1 cellular context compared by ENCODE assay signal in the genomic region with DNA sequence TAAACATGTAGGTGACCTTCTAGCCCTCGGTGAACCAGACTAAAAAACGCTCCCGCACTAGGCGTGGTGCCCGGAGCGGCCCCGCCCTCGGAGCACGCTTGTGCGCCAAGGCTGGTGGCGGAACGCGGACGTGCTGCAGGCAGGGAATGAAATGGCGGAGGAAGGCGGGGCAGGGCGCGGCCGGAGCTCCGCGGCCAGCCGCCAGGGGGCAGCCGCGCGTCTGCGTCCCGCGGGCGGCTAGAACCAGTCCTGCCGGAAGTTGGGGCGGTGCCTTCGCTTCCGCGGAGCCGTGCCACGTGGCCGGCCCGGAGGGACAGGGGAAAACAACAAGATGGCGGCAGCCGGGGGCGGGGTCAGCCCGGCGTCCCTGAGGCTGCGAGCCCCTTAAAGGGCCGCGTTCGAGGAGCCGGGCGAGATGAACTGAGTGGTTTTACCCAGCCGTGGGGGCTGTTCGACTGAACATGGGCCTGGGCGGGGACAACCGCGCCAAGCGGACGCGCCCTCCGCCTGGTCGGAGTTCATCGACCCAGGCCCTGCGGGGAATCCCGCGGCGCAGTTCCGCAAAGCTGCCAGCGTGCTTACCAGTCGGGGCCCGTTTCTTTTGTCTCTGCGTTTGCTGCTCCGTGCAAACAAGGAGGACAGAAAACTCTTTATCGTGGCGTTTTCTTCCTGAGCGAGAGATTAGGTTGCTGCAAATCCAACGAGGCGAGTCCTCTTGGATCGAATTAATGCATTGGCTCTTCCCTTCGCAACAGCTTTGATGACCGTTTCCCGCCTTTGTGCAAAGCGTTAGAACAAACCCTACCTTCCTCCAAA.
A peak's percentile ranks its signal among the peaks of the same experiment; 100 is the strongest.
TF ChIP-seq lines count a peak whose summit lies in the region.

No MANE protein-coding gene starts in this region.

TF ChIP-seq in HepG2, 621 proteins besides CTCF, POLR2A, EP300 and RAD21 (continued from another document and continues in another):
- TF ChIP-seq, protein P1, sequence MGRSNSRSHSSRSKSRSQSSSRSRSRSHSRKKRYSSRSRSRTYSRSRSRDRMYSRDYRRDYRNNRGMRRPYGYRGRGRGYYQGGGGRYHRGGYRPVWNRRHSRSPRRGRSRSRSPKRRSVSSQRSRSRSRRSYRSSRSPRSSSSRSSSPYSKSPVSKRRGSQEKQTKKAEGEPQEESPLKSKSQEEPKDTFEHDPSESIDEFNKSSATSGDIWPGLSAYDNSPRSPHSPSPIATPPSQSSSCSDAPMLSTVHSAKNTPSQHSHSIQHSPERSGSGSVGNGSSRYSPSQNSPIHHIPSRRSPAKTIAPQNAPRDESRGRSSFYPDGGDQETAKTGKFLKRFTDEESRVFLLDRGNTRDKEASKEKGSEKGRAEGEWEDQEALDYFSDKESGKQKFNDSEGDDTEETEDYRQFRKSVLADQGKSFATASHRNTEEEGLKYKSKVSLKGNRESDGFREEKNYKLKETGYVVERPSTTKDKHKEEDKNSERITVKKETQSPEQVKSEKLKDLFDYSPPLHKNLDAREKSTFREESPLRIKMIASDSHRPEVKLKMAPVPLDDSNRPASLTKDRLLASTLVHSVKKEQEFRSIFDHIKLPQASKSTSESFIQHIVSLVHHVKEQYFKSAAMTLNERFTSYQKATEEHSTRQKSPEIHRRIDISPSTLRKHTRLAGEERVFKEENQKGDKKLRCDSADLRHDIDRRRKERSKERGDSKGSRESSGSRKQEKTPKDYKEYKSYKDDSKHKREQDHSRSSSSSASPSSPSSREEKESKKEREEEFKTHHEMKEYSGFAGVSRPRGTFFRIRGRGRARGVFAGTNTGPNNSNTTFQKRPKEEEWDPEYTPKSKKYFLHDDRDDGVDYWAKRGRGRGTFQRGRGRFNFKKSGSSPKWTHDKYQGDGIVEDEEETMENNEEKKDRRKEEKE (IDR thresholded peaks at IDR 0.05) = no peak
- TF ChIP-seq, protein P2, sequence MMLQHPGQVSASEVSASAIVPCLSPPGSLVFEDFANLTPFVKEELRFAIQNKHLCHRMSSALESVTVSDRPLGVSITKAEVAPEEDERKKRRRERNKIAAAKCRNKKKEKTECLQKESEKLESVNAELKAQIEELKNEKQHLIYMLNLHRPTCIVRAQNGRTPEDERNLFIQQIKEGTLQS (CRISPR knock-in tag; IDR thresholded peaks at IDR 0.05) = peak; percentile 43
- TF ChIP-seq, protein P3, sequence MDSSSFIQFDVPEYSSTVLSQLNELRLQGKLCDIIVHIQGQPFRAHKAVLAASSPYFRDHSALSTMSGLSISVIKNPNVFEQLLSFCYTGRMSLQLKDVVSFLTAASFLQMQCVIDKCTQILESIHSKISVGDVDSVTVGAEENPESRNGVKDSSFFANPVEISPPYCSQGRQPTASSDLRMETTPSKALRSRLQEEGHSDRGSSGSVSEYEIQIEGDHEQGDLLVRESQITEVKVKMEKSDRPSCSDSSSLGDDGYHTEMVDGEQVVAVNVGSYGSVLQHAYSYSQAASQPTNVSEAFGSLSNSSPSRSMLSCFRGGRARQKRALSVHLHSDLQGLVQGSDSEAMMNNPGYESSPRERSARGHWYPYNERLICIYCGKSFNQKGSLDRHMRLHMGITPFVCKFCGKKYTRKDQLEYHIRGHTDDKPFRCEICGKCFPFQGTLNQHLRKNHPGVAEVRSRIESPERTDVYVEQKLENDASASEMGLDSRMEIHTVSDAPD (CRISPR knock-in tag; IDR thresholded peaks at IDR 0.05) = peak; percentile 84
- TF ChIP-seq ELF1 (CRISPR knock-in tag; IDR thresholded peaks at IDR 0.05) = peak; percentile 87
- TF ChIP-seq, protein P4, sequence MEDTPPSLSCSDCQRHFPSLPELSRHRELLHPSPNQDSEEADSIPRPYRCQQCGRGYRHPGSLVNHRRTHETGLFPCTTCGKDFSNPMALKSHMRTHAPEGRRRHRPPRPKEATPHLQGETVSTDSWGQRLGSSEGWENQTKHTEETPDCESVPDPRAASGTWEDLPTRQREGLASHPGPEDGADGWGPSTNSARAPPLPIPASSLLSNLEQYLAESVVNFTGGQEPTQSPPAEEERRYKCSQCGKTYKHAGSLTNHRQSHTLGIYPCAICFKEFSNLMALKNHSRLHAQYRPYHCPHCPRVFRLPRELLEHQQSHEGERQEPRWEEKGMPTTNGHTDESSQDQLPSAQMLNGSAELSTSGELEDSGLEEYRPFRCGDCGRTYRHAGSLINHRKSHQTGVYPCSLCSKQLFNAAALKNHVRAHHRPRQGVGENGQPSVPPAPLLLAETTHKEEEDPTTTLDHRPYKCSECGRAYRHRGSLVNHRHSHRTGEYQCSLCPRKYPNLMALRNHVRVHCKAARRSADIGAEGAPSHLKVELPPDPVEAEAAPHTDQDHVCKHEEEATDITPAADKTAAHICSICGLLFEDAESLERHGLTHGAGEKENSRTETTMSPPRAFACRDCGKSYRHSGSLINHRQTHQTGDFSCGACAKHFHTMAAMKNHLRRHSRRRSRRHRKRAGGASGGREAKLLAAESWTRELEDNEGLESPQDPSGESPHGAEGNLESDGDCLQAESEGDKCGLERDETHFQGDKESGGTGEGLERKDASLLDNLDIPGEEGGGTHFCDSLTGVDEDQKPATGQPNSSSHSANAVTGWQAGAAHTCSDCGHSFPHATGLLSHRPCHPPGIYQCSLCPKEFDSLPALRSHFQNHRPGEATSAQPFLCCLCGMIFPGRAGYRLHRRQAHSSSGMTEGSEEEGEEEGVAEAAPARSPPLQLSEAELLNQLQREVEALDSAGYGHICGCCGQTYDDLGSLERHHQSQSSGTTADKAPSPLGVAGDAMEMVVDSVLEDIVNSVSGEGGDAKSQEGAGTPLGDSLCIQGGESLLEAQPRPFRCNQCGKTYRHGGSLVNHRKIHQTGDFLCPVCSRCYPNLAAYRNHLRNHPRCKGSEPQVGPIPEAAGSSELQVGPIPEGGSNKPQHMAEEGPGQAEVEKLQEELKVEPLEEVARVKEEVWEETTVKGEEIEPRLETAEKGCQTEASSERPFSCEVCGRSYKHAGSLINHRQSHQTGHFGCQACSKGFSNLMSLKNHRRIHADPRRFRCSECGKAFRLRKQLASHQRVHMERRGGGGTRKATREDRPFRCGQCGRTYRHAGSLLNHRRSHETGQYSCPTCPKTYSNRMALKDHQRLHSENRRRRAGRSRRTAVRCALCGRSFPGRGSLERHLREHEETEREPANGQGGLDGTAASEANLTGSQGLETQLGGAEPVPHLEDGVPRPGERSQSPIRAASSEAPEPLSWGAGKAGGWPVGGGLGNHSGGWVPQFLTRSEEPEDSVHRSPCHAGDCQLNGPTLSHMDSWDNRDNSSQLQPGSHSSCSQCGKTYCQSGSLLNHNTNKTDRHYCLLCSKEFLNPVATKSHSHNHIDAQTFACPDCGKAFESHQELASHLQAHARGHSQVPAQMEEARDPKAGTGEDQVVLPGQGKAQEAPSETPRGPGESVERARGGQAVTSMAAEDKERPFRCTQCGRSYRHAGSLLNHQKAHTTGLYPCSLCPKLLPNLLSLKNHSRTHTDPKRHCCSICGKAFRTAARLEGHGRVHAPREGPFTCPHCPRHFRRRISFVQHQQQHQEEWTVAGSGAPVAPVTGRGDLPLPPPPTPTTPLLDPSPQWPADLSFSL (CRISPR knock-in tag; IDR thresholded peaks at IDR 0.05) = no peak
- no peak; the same call in 1 of the 2 replicates for TF ChIP-seq MTF1 (CRISPR knock-in tag; IDR thresholded peaks at IDR 0.05)
- TF ChIP-seq, protein P5, sequence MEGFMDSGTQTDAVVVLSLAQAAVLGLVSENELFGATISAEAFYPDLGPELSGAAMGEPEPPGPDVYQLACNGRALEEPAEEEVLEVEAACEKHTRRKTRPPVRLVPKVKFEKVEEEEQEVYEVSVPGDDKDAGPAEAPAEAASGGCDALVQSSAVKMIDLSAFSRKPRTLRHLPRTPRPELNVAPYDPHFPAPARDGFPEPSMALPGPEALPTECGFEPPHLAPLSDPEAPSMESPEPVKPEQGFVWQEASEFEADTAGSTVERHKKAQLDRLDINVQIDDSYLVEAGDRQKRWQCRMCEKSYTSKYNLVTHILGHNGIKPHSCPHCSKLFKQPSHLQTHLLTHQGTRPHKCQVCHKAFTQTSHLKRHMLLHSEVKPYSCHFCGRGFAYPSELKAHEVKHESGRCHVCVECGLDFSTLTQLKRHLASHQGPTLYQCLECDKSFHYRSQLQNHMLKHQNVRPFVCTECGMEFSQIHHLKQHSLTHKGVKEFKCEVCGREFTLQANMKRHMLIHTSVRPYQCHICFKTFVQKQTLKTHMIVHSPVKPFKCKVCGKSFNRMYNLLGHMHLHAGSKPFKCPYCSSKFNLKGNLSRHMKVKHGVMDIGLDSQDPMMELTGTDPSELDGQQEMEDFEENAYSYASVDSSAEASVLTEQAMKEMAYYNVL (CRISPR knock-in tag; IDR thresholded peaks at IDR 0.05; ENCODE audit: borderline replicate concordance) = peak; percentile 93
- no peak for TF ChIP-seq IKZF4 (CRISPR knock-in tag; IDR thresholded peaks at IDR 0.05; ENCODE audit: borderline replicate concordance, low read depth, not compliant biosample characterization)
- peak; percentile 90 for TF ChIP-seq ARID2 (CRISPR knock-in tag; IDR thresholded peaks at IDR 0.05; ENCODE audit: borderline replicate concordance)
- TF ChIP-seq, protein P6, sequence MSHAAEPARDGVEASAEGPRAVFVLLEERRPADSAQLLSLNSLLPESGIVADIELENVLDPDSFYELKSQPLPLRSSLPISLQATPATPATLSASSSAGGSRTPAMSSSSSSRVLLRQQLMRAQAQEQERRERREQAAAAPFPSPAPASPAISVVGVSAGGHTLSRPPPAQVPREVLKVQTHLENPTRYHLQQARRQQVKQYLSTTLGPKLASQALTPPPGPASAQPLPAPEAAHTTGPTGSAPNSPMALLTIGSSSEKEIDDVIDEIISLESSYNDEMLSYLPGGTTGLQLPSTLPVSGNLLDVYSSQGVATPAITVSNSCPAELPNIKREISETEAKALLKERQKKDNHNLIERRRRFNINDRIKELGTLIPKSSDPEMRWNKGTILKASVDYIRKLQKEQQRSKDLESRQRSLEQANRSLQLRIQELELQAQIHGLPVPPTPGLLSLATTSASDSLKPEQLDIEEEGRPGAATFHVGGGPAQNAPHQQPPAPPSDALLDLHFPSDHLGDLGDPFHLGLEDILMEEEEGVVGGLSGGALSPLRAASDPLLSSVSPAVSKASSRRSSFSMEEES (CRISPR knock-in tag; IDR thresholded peaks at IDR 0.05) = peak; percentile 78
- TF ChIP-seq, protein P7, sequence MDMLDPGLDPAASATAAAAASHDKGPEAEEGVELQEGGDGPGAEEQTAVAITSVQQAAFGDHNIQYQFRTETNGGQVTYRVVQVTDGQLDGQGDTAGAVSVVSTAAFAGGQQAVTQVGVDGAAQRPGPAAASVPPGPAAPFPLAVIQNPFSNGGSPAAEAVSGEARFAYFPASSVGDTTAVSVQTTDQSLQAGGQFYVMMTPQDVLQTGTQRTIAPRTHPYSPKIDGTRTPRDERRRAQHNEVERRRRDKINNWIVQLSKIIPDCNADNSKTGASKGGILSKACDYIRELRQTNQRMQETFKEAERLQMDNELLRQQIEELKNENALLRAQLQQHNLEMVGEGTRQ (IDR thresholded peaks at IDR 0.05; ENCODE audit: low read depth, low read length) = peak; percentile 57
- TF ChIP-seq, protein P7 (CRISPR knock-in tag; IDR thresholded peaks at IDR 0.05; ENCODE audit: borderline replicate concordance) = peak; percentile 68; the same call in 1 of the 2 replicates
- peak; percentile 81 for TF ChIP-seq DR1 (CRISPR knock-in tag; IDR thresholded peaks at IDR 0.05)
- TF ChIP-seq, protein P8, sequence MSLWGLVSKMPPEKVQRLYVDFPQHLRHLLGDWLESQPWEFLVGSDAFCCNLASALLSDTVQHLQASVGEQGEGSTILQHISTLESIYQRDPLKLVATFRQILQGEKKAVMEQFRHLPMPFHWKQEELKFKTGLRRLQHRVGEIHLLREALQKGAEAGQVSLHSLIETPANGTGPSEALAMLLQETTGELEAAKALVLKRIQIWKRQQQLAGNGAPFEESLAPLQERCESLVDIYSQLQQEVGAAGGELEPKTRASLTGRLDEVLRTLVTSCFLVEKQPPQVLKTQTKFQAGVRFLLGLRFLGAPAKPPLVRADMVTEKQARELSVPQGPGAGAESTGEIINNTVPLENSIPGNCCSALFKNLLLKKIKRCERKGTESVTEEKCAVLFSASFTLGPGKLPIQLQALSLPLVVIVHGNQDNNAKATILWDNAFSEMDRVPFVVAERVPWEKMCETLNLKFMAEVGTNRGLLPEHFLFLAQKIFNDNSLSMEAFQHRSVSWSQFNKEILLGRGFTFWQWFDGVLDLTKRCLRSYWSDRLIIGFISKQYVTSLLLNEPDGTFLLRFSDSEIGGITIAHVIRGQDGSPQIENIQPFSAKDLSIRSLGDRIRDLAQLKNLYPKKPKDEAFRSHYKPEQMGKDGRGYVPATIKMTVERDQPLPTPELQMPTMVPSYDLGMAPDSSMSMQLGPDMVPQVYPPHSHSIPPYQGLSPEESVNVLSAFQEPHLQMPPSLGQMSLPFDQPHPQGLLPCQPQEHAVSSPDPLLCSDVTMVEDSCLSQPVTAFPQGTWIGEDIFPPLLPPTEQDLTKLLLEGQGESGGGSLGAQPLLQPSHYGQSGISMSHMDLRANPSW (CRISPR knock-in tag; IDR thresholded peaks at IDR 0.05; ENCODE audit: borderline replicate concordance) = peak; percentile 79; the same call in 1 of the 2 replicates
- TF ChIP-seq NCOA1 (CRISPR knock-in tag; IDR thresholded peaks at IDR 0.05) = no peak
- peak; percentile 98 for TF ChIP-seq ZNF619 (CRISPR knock-in tag; IDR thresholded peaks at IDR 0.05)
- TF ChIP-seq RFXAP (CRISPR knock-in tag; IDR thresholded peaks at IDR 0.05; ENCODE audit: borderline replicate concordance) = peak; percentile 80; the same call in 1 of the 2 replicates
- TF ChIP-seq ZSCAN22 (CRISPR knock-in tag; IDR thresholded peaks at IDR 0.05) = no peak
- TF ChIP-seq HNF4G (IDR thresholded peaks at IDR 0.05; ENCODE audit: borderline replicate concordance, low read depth, low read length) = peak; percentile 8; the same call in 1 of the 2 replicates
- TF ChIP-seq HNF4G (CRISPR knock-in tag; IDR thresholded peaks at IDR 0.05; ENCODE audit: borderline replicate concordance, low read depth) = peak; percentile 88
- TF ChIP-seq ZNF746 (CRISPR knock-in tag; IDR thresholded peaks at IDR 0.05) = peak; percentile 25; the same call in 1 of the 2 replicates
- peak; percentile 78; the same call in 1 of the 2 replicates for TF ChIP-seq ZNF567 (CRISPR knock-in tag; IDR thresholded peaks at IDR 0.05; ENCODE audit: borderline replicate concordance)
- TF ChIP-seq RFX1 (IDR thresholded peaks at IDR 0.05) = no peak
- peak; percentile 98 for TF ChIP-seq ZNF749 (CRISPR knock-in tag; IDR thresholded peaks at IDR 0.05; ENCODE audit: borderline replicate concordance)
- peak in 1 of 2 experiments; percentile 91; a peak in 2 of 4 replicates for TF ChIP-seq KLF16 (CRISPR knock-in tag; IDR thresholded peaks at IDR 0.05)
- no peak; the same call in 1 of the 2 replicates for TF ChIP-seq ZNF33A (CRISPR knock-in tag; IDR thresholded peaks at IDR 0.05; ENCODE audit: borderline replicate concordance)
- TF ChIP-seq PPARG (CRISPR knock-in tag; conservative IDR thresholded peaks at IDR 0.05) = peak; percentile 79
- TF ChIP-seq ZIK1 (CRISPR knock-in tag; IDR thresholded peaks at IDR 0.05; ENCODE audit: borderline replicate concordance, low read depth) = peak; percentile 68
- no peak for TF ChIP-seq RBAK (CRISPR knock-in tag; IDR thresholded peaks at IDR 0.05)
